1 cellular context compared by ENCODE assay signal in genomic region chr14:35806006-35806907, GRCh38.
TF ChIP-seq lines count a peak whose summit lies in the region.

No MANE protein-coding gene starts in this region.

TF ChIP-seq in liver, 16 proteins besides CTCF, POLR2A, EP300 and RAD21 (continued from another document):
- TF ChIP-seq, protein P1, sequence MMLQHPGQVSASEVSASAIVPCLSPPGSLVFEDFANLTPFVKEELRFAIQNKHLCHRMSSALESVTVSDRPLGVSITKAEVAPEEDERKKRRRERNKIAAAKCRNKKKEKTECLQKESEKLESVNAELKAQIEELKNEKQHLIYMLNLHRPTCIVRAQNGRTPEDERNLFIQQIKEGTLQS (IDR thresholded peaks at IDR 0.05), result no peak
- TF ChIP-seq HNF4A (conservative IDR thresholded peaks at IDR 0.05), result peak; percentile 60 to 63
- TF ChIP-seq YY1 (IDR thresholded peaks at IDR 0.05), result peak; percentile 40
- TF ChIP-seq, protein P2, sequence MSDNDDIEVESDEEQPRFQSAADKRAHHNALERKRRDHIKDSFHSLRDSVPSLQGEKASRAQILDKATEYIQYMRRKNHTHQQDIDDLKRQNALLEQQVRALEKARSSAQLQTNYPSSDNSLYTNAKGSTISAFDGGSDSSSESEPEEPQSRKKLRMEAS (IDR thresholded peaks at IDR 0.05), result no peak
- TF ChIP-seq GABPA (IDR thresholded peaks at IDR 0.05 in 1 of 2, conservative IDR thresholded peaks at IDR 0.05 in 1 of 2), result no peak
- TF ChIP-seq JUND (IDR thresholded peaks at IDR 0.05), result no peak
- no peak for TF ChIP-seq FOXA1 (IDR thresholded peaks at IDR 0.05)
- TF ChIP-seq SP1 (IDR thresholded peaks at IDR 0.05), result no peak
